In genomic region chr3:57298041-57298440, GRCh38 we compare ENCODE assay signal across 14 cellular contexts. TPM values are rescaled to one million over a fixed set of nuclear protein-coding genes. Genes with fewer than 3 reads are reported as not detected.
DNase-seq lines count a peak whose midpoint lies in the region; ATAC-seq, FAIRE-seq and TF ChIP-seq lines count a peak whose summit lies in the region.
"Had no signal": no experiment of that assay in that cellular context is flagged by ENCODE, and none has a peak within 500 bp of the region (broad histone marks: within the 10 kb centered on the region; RNA-seq: fewer than 3 reads in every experiment).

No MANE protein-coding gene starts in this region.

- CTCF ChIA-PET in naive thymus-derived CD4-positive, alpha-beta T cell (lab: Charles Lee) = no interaction called here

- no peak overlapping the region for H3T11ph ChIP-seq in H9 (ENCODE audit: low read length)

- H3K4ac ChIP-seq in H9 (ENCODE audit: low read depth, low read length) = no peak overlapping the region

- POLR2A ChIA-PET in naive thymus-derived CD4-positive, alpha-beta T cell (lab: Charles Lee) = no interaction called here

- H2BK12ac ChIP-seq in H9 (ENCODE audit: insufficient read length, low read depth, low read length) = no peak overlapping the region

- H3K4me3 ChIP-seq in GM23248 (no peak overlapping the region), bronchial epithelial cell (ENCODE audit: low read depth, low read length) (no peak overlapping the region), colonic mucosa (no peak overlapping the region), tibial nerve (no peak overlapping the region)
- H3K4me3 ChIP-seq in naive thymus-derived CD4-positive, alpha-beta T cell (ENCODE audit: low read length) = no peak overlapping the region
- H3K4me3 ChIP-seq: ovary, tibial artery had no signal

- H3K4me1 ChIP-seq in GM23248 (ENCODE audit: insufficient read depth) (no peaks in the 10 kb centered on the region), colonic mucosa (no peaks in the 10 kb centered on the region), H9 (ENCODE audit: insufficient read depth, low read length) (no peaks in the 10 kb centered on the region), tibial nerve (no peaks in the 10 kb centered on the region)
- H3K4me1 ChIP-seq in naive thymus-derived CD4-positive, alpha-beta T cell (ENCODE audit: control insufficient read depth in 2 of 2, insufficient read depth in 2 of 2, low read length in 2 of 2) = no peaks in the 10 kb centered on the region

- H3K4me3 Mint-ChIP-seq in naive thymus-derived CD4-positive, alpha-beta T cell = no peak overlapping the region
- H3K4me3 Mint-ChIP-seq in H9 = no peak overlapping the region
- H3K4me3 Mint-ChIP-seq: activated CD8-positive, alpha-beta memory T cell treated with anti-CD3 and anti-CD28 coated beads, Interleukin-2, amount 10 ng/mL, durations not matched to agents 7 days and 5 days had no signal

- intact Hi-C loops in naive thymus-derived CD4-positive, alpha-beta T cell (cut with micrococcal nuclease) = no loop called here
- intact Hi-C loops in colonic mucosa (cut with DNase I) = no loop called here

- no peak overlapping the region for H2BK120ac ChIP-seq in H9 (ENCODE audit: low read depth, low read length, poor library complexity, severe bottlenecking)

- H3K9me3 ChIP-seq in GM23248 (ENCODE audit: low read depth) = no peaks in the 10 kb centered on the region
- H3K9me3 ChIP-seq in naive thymus-derived CD4-positive, alpha-beta T cell (ENCODE audit: control insufficient read depth in 2 of 3, low read length in 3 of 3) = no peaks in the 10 kb centered on the region
- no peaks in the 10 kb centered on the region for H3K9me3 ChIP-seq in colonic mucosa
- no peaks in the 10 kb centered on the region for H3K9me3 ChIP-seq in H9 (ENCODE audit: control insufficient read depth, low read depth, low read length)
- no peaks in the 10 kb centered on the region for H3K9me3 ChIP-seq in tibial nerve
- H3K9me3 ChIP-seq: ovary, tibial artery had no signal

- no peak overlapping the region for H4K8ac ChIP-seq in H9 (replicated peaks; ENCODE audit: insufficient read length, low read depth, low read length)

- H2BK5ac ChIP-seq in H9 (ENCODE audit: insufficient read length, low read length) = no peak overlapping the region

- H3K4me1 Mint-ChIP-seq in naive thymus-derived CD4-positive, alpha-beta T cell = no peaks in the 10 kb centered on the region
- H3K4me1 Mint-ChIP-seq in H9 = no peaks in the 10 kb centered on the region
- H3K4me1 Mint-ChIP-seq: activated CD8-positive, alpha-beta memory T cell treated with anti-CD3 and anti-CD28 coated beads, Interleukin-2, amount 10 ng/mL, durations not matched to agents 7 days and 5 days had no signal

- no peak overlapping the region for H2AK5ac ChIP-seq in H9 (ENCODE audit: insufficient read length, low read length)

- no peak overlapping the region for H2BK15ac ChIP-seq in H9 (ENCODE audit: low read depth, low read length)

- no peaks in the 10 kb centered on the region for H3K79me2 ChIP-seq in GM23248 (ENCODE audit: insufficient read depth)
- H3K79me2 ChIP-seq in H9 (ENCODE audit: insufficient read depth, low read length) = no peaks in the 10 kb centered on the region

- H3K27ac ChIP-seq in GM23248 = no peak overlapping the region
- H3K27ac ChIP-seq in naive thymus-derived CD4-positive, alpha-beta T cell (ENCODE audit: low read depth, low read length) = no peak overlapping the region
- no peak overlapping the region for H3K27ac ChIP-seq in colonic mucosa
- H3K27ac ChIP-seq in H9 (ENCODE audit: insufficient read length, low read depth, low read length) = no peak overlapping the region
- H3K27ac ChIP-seq in tibial nerve = no peak overlapping the region
- H3K27ac ChIP-seq: ovary, tibial artery had no signal

- TF ChIP-seq POLR2A in tibial nerve (IDR thresholded peaks at IDR 0.05) = no peak

- H3K18ac ChIP-seq in H9 (ENCODE audit: insufficient read length, low read depth, low read length) = no peak overlapping the region

- no peak overlapping the region for H3K23ac ChIP-seq in H9 (ENCODE audit: insufficient read length, low read depth, low read length)

- no peaks in the 10 kb centered on the region for H3F3A ChIP-seq in GM23248 (ENCODE audit: insufficient read depth)

- H3K9ac ChIP-seq in GM23248 = no peak overlapping the region
- no peak overlapping the region for H3K9ac ChIP-seq in colonic mucosa (ENCODE audit: low read depth in 2 of 2, low read length in 2 of 2)
- no peak overlapping the region for H3K9ac ChIP-seq in H9 (ENCODE audit: extremely low read depth, insufficient read length, low read length)

- H3K4me2 ChIP-seq in GM23248 (ENCODE audit: unreplicated experiment) (no peak overlapping the region), H9 (ENCODE audit: insufficient read depth, insufficient read length, low read length) (no peak overlapping the region)

- DNase-seq in GM23248 = peak; percentile 63
- peak; percentile 61 for DNase-seq in LoVo (ENCODE audit: low spot score)
- DNase-seq in bronchial epithelial cell (ENCODE audit: low read depth) = peak; percentile 90
- peak; percentile 28 for DNase-seq in non-pigmented ciliary epithelial cell (ENCODE audit: low read depth)
- DNase-seq in naive thymus-derived CD4-positive, alpha-beta T cell = no peak
- no peak for DNase-seq in colonic mucosa
- no peak for DNase-seq in H9
- DNase-seq in tibial nerve (ENCODE audit: low spot score in 2 of 2) = no peak
- DNase-seq: activated CD8-positive, alpha-beta memory T cell treated with anti-CD3 and anti-CD28 coated beads, Interleukin-2, amount 10 ng/mL, durations not matched to agents 7 days and 5 days; DMS153; NCI-H526; ovary; tibial artery had no signal

- no peaks in the 10 kb centered on the region for H3K23me2 ChIP-seq in H9 (ENCODE audit: insufficient read length, low read depth, low read length, poor library complexity, severe bottlenecking)

- H2BK20ac ChIP-seq in H9 (ENCODE audit: low read depth, low read length, poor library complexity, severe bottlenecking) = no peak overlapping the region

- peak; percentile 88 for FAIRE-seq in bronchial epithelial cell (lab: Jason Lieb, UNC)

- H4K91ac ChIP-seq in H9 (ENCODE audit: insufficient read length, low read depth, low read length) = no peak overlapping the region

- H3K27me3 ChIP-seq in GM23248 (replicated peaks; ENCODE audit: insufficient read depth) = no peaks in the 10 kb centered on the region
- H3K27me3 ChIP-seq in bronchial epithelial cell (ENCODE audit: control insufficient read depth, insufficient read depth, low read length) = peaks cover 3% of the 10 kb centered on the region
- H3K27me3 ChIP-seq in naive thymus-derived CD4-positive, alpha-beta T cell (ENCODE audit: control insufficient read depth in 2 of 2, insufficient read depth in 2 of 2, low read length in 2 of 2) = no peaks in the 10 kb centered on the region
- no peaks in the 10 kb centered on the region for H3K27me3 ChIP-seq in colonic mucosa
- H3K27me3 ChIP-seq in H9 (ENCODE audit: insufficient read depth, low read length) = no peaks in the 10 kb centered on the region; the same call in 1 of the 2 replicates
- no peaks in the 10 kb centered on the region for H3K27me3 ChIP-seq in tibial nerve
- H3K27me3 ChIP-seq: ovary, tibial artery had no signal

- 85 to 100% methylated on average over 1 of the region's 1 CpG for WGBS in GM23248 (ENCODE audit: low coverage in 1 of 2, low lambda C conversion rate in 2 of 2, missing lambda C conversion rate in 2 of 2), 2 experiments
- WGBS in H9 (ENCODE audit: extremely low coverage, insufficient read length, low lambda C conversion rate) = no CpG with 5 or more reads among the region's 1 CpG
- WGBS in tibial nerve, 2 donors = 88 to 100% methylated on average over 1 of the region's 1 CpG

- no peaks in the 10 kb centered on the region for H3K36me3 Mint-ChIP-seq in naive thymus-derived CD4-positive, alpha-beta T cell
- H3K36me3 Mint-ChIP-seq in H9 (ENCODE audit: insufficient read depth in 1 of 3, low read depth in 3 of 3) = no peaks in the 10 kb centered on the region
- H3K36me3 Mint-ChIP-seq: activated CD8-positive, alpha-beta memory T cell treated with anti-CD3 and anti-CD28 coated beads, Interleukin-2, amount 10 ng/mL, durations not matched to agents 7 days and 5 days had no signal

- no peaks in the 10 kb centered on the region for H3K79me1 ChIP-seq in H9 (ENCODE audit: insufficient read depth, low read depth, low read length, poor library complexity, severe bottlenecking)

- no peak overlapping the region for H4K5ac ChIP-seq in H9 (ENCODE audit: insufficient read length, low read depth, low read length)

- in situ Hi-C loops in GM23248 (cut with MboI) = no loop called here

- H4K20me1 ChIP-seq in GM23248 (ENCODE audit: insufficient read depth) (no peaks in the 10 kb centered on the region), H9 (ENCODE audit: control insufficient read depth, insufficient read depth, insufficient read length) (no peaks in the 10 kb centered on the region)

- peak; percentile 35 for TF ChIP-seq CTCF in bronchial epithelial cell (IDR thresholded peaks at IDR 0.05; ENCODE audit: insufficient read depth, low read length, severe bottlenecking)
- TF ChIP-seq CTCF in colonic mucosa (IDR thresholded peaks at IDR 0.05) = no peak
- TF ChIP-seq CTCF in H9 (conservative IDR thresholded peaks at IDR 0.05) = no peak
- TF ChIP-seq CTCF in tibial nerve (IDR thresholded peaks at IDR 0.05) = no peak

- H3K14ac ChIP-seq in H9 (ENCODE audit: insufficient read depth, low read length) = no peak overlapping the region

- H3K9me2 ChIP-seq in GM23248 (ENCODE audit: insufficient read depth) = no peaks in the 10 kb centered on the region

- ATAC-seq in naive thymus-derived CD4-positive, alpha-beta T cell = no peak
- ATAC-seq: activated CD8-positive, alpha-beta memory T cell treated with anti-CD3 and anti-CD28 coated beads, Interleukin-2, amount 10 ng/mL, durations not matched to agents 7 days and 5 days had no signal

- no peak overlapping the region for H2AFZ ChIP-seq in GM23248
- no peak overlapping the region for H2AFZ ChIP-seq in H9 (ENCODE audit: low read length)

- H3K9me3 Mint-ChIP-seq in naive thymus-derived CD4-positive, alpha-beta T cell = peaks cover 0 to 2% (median 0%) of the 10 kb centered on the region in 11 donors
- no peaks in the 10 kb centered on the region for H3K9me3 Mint-ChIP-seq in H9

- H3K56ac ChIP-seq in H9 (ENCODE audit: insufficient read length, low read depth, low read length) = no peak overlapping the region

- peaks cover 13 to 39% (median 22%) of the 10 kb centered on the region in 5 donors for H3K27me3 Mint-ChIP-seq in naive thymus-derived CD4-positive, alpha-beta T cell
- H3K27me3 Mint-ChIP-seq in H9 (ENCODE audit: low read depth) = peaks cover 3% of the 10 kb centered on the region

- H3K27ac Mint-ChIP-seq in naive thymus-derived CD4-positive, alpha-beta T cell = no peak overlapping the region
- H3K27ac Mint-ChIP-seq in H9 = no peak overlapping the region
- H3K27ac Mint-ChIP-seq: activated CD8-positive, alpha-beta memory T cell treated with anti-CD3 and anti-CD28 coated beads, Interleukin-2, amount 10 ng/mL, durations not matched to agents 7 days and 5 days had no signal

- TF ChIP-seq EP300 in tibial nerve (IDR thresholded peaks at IDR 0.05) = no peak

- H3K36me3 ChIP-seq in GM23248 (ENCODE audit: low read depth) = no peaks in the 10 kb centered on the region
- H3K36me3 ChIP-seq in bronchial epithelial cell (ENCODE audit: control insufficient read depth, insufficient read depth, low read length) = no peaks in the 10 kb centered on the region
- no peaks in the 10 kb centered on the region for H3K36me3 ChIP-seq in naive thymus-derived CD4-positive, alpha-beta T cell (ENCODE audit: control insufficient read depth in 2 of 3, insufficient read depth in 3 of 3, low read length in 3 of 3)
- H3K36me3 ChIP-seq in colonic mucosa = no peaks in the 10 kb centered on the region
- no peaks in the 10 kb centered on the region for H3K36me3 ChIP-seq in tibial nerve
- H3K36me3 ChIP-seq: ovary, tibial artery had no signal

RNA-seq across cellular contexts. Expression of gene ASB14, which starts 5.6 kb away (rescaled TPM):
- total RNA-seq in GM23248 (2014; rRNA removed; shearing (Covaris generic)) = not detected in 2 replicates
- polyA plus RNA-seq in GM23248 (2016; fragmentation: Nextera tagmentation; extraction: Ambion mirVana) = 0.15 TPM in 2 replicates
- total RNA-seq in bronchial epithelial cell (not detected in 2 replicates), colonic mucosa (not detected), H9 (2021) (not detected in 2 replicates), tibial nerve (not detected)
- not detected for total RNA-seq in naive thymus-derived CD4-positive, alpha-beta T cell
- polyA plus RNA-seq in naive thymus-derived CD4-positive, alpha-beta T cell = under 1 TPM; 0.30 to 0.66 TPM
- total RNA-seq: activated CD8-positive, alpha-beta memory T cell treated with anti-CD3 and anti-CD28 coated beads, Interleukin-2, amount 10 ng/mL, durations not matched to agents 7 days and 5 days; lower leg skin had no signal

Comparison
In these comparisons a context has a peak if more than half of its experiments do, and no peak if none do; other contexts are left out.
1. DNase-seq: peak in GM23248 (single experiment), LoVo (single experiment), bronchial epithelial cell (single experiment) and non-pigmented ciliary epithelial cell (single experiment); none in naive thymus-derived CD4-positive, alpha-beta T cell (0 of 9), colonic mucosa (single experiment), H9 (single experiment) and tibial nerve (0 of 2).